19 cellular contexts compared by ENCODE assay signal in genomic region chr11:27898166-27898565, GRCh38.
DNase-seq lines count a peak whose midpoint lies in the region; ATAC-seq and TF ChIP-seq lines count a peak whose summit lies in the region.
"Had no signal": no experiment of that assay in that cellular context is flagged by ENCODE, and none has a peak within 500 bp of the region (broad histone marks: within the 10 kb centered on the region; RNA-seq: fewer than 3 reads in every experiment).

No MANE protein-coding gene starts in this region.

- H3K36me3 Mint-ChIP-seq in naive thymus-derived CD8-positive, alpha-beta T cell, result no peaks in the 10 kb centered on the region
- H3K36me3 Mint-ChIP-seq: CD14-positive monocyte; CD8-positive, alpha-beta memory T cell had no signal

- no peaks in the 10 kb centered on the region for H3K9me3 ChIP-seq in RWPE2 (ENCODE audit: severe bottlenecking)
- no peaks in the 10 kb centered on the region for H3K9me3 ChIP-seq in left ventricle myocardium inferior (replicated peaks)
- H3K9me3 ChIP-seq: BE2C; BLaER1 treated with 17β-estradiol and CSF1 and Interleukin-3, amounts not matched to agents 10 nM and 100 nM had no signal

- H3K27ac ChIP-seq in RWPE2 (ENCODE audit: poor library complexity, severe bottlenecking), result no peak overlapping the region
- no peak overlapping the region for H3K27ac ChIP-seq in left ventricle myocardium inferior (replicated peaks)
- H3K27ac ChIP-seq: 22Rv1; BLaER1 treated with 17β-estradiol and CSF1 and Interleukin-3, amounts not matched to agents 10 nM and 100 nM had no signal

- ATAC-seq in RWPE2 (ENCODE audit: low read depth), result peak; percentile 15; the same call in 1 of the 3 replicates
- ATAC-seq in naive thymus-derived CD8-positive, alpha-beta T cell, result no peak
- ATAC-seq: GM23338 had no signal

- POLR2A ChIA-PET in naive thymus-derived CD8-positive, alpha-beta T cell (lab: Charles Lee), result no interaction called here

- no peak for TF ChIP-seq CTCF in RWPE2 (IDR thresholded peaks at IDR 0.05; ENCODE audit: poor library complexity, severe bottlenecking)
- no peak for TF ChIP-seq CTCF in epithelial cell of esophagus (IDR thresholded peaks at IDR 0.05; ENCODE audit: insufficient read depth, low read depth, low read length, missing control alignments)
- TF ChIP-seq CTCF in left ventricle myocardium inferior (IDR thresholded peaks at IDR 0.05; ENCODE audit: borderline replicate concordance), result no peak

- H3K9me3 Mint-ChIP-seq in naive thymus-derived CD8-positive, alpha-beta T cell, result peaks cover 0 to 21% (median 2%) of the 10 kb centered on the region in 9 donors
- H3K9me3 Mint-ChIP-seq: GM23338, H9, HFFc6 had no signal

- H3K4me1 ChIP-seq in RWPE2 (ENCODE audit: insufficient read depth, poor library complexity, severe bottlenecking), result peaks cover 6% of the 10 kb centered on the region
- no peaks in the 10 kb centered on the region for H3K4me1 ChIP-seq in left ventricle myocardium inferior
- H3K4me1 ChIP-seq: BE2C had no signal

- intact Hi-C loops in left ventricle myocardium inferior (cut with micrococcal nuclease), result no loop called here

- peak; percentile 36 for DNase-seq in DMS53 (lab: John Stamatoyannopoulos, UW)
- DNase-seq in DMS53 treated with DMSO at 0.1 percent for 48 hours (lab: John Stamatoyannopoulos, UW; ENCODE audit: unreplicated experiment), result no peak
- DNase-seq in HT1080 (ENCODE audit: low read depth), result peak; percentile 26
- no peak for DNase-seq in RWPE2 (ENCODE audit: low spot score)
- peak; percentile 19 for DNase-seq in epithelial cell of esophagus (ENCODE audit: low read depth)
- DNase-seq in activated naive CD4-positive, alpha-beta T cell treated with anti-CD3 and anti-CD28 coated beads, Interleukin-2, amount 50 U/mL, for 16 hours, result no peak
- DNase-seq in naive thymus-derived CD8-positive, alpha-beta T cell, result no peak
- no peak for DNase-seq in left ventricle myocardium inferior
- DNase-seq: BE2C; CD4-positive, alpha-beta T cell; CD8-positive, alpha-beta memory T cell; DMS 273 treated with DMSO at 0.1 percent for 48 hours; DND-41; H9; HFFc6 had no signal

- peaks cover 0 to 28% (median 3%) of the 10 kb centered on the region in 5 donors for H3K27me3 Mint-ChIP-seq in naive thymus-derived CD8-positive, alpha-beta T cell

- H3K36me3 ChIP-seq in RWPE2 (ENCODE audit: low read depth) (no peaks in the 10 kb centered on the region), left ventricle myocardium inferior (no peaks in the 10 kb centered on the region)
- H3K36me3 ChIP-seq: BE2C; BLaER1 treated with 17β-estradiol and CSF1 and Interleukin-3, amounts not matched to agents 10 nM and 100 nM had no signal

- no peaks in the 10 kb centered on the region for H3K4me1 Mint-ChIP-seq in naive thymus-derived CD8-positive, alpha-beta T cell
- H3K4me1 Mint-ChIP-seq: CD8-positive, alpha-beta memory T cell had no signal

- H3K27me3 ChIP-seq in RWPE2 (ENCODE audit: insufficient read depth, poor library complexity, severe bottlenecking) (no peaks in the 10 kb centered on the region), left ventricle myocardium inferior (ENCODE audit: low read depth) (peaks cover 1% of the 10 kb centered on the region)
- H3K27me3 ChIP-seq: BE2C; BLaER1 treated with 17β-estradiol and CSF1 and Interleukin-3, amounts not matched to agents 10 nM and 100 nM had no signal

- H3K27ac Mint-ChIP-seq in naive thymus-derived CD8-positive, alpha-beta T cell, result no peak overlapping the region
- H3K27ac Mint-ChIP-seq: CD14-positive monocyte; CD4-positive, alpha-beta T cell; CD8-positive, alpha-beta memory T cell; GM23338; H9; HFFc6 had no signal

- H3K4me3 ChIP-seq in RWPE2 (ENCODE audit: severe bottlenecking) (no peak overlapping the region), epithelial cell of esophagus (ENCODE audit: low read length) (no peak overlapping the region), left ventricle myocardium inferior (no peak overlapping the region)
- H3K4me3 ChIP-seq: BLaER1 treated with 17β-estradiol and CSF1 and Interleukin-3, amounts not matched to agents 10 nM and 100 nM; GM23338 had no signal

- no peak overlapping the region for H3K4me3 Mint-ChIP-seq in naive thymus-derived CD8-positive, alpha-beta T cell
- H3K4me3 Mint-ChIP-seq: CD14-positive monocyte; CD4-positive, alpha-beta T cell; CD8-positive, alpha-beta memory T cell; GM23338; H9; HFFc6 had no signal

Comparison
In these comparisons a context has a peak if more than half of its experiments do, and no peak if none do; other contexts are left out.
1. DNase-seq: peak in DMS53 (single experiment), HT1080 (single experiment) and epithelial cell of esophagus (single experiment); none in DMS53 treated with DMSO at 0.1 percent for 48 hours (single experiment), RWPE2 (single experiment), activated naive CD4-positive, alpha-beta T cell treated with anti-CD3 and anti-CD28 coated beads, Interleukin-2, amount 50 U/mL, for 16 hours (single experiment), naive thymus-derived CD8-positive, alpha-beta T cell (0 of 10) and left ventricle myocardium inferior (single experiment).